In the genomic region with DNA sequence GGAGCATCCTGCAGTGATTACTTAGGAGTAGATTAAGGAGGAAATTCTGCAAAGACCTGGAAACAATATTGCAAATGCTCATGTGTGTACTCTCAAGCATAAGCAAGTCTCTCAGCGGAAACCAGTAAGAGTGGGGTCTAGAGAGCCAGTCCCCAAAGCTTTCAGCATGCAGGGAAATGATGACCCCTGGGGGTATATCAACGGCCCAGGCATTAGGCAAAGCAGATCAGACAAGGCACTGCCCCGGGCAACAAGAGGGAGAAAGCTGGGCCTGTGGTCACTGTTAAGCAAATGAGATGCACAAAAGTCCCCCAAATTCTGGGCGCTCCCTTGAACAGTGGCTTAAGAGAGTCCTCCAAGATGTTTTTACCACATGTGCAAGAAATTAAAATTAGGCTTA, we compare ENCODE assay signal across 23 cellular contexts.
"Had no signal": no experiment of that assay in that cellular context is flagged by ENCODE, and none has a peak within 500 bp of the region (broad histone marks: within the 10 kb centered on the region; RNA-seq: fewer than 3 reads in every experiment).

No MANE protein-coding gene starts in this region.

- H3K27ac Mint-ChIP-seq: activated CD8-positive, alpha-beta T cell treated with anti-CD3 and anti-CD28 coated beads, Interleukin-2, amount 10 ng/mL, durations not matched to agents 7 days and 5 days; activated naive CD4-positive, alpha-beta T cell treated with anti-CD3 and anti-CD28 coated beads, Interleukin-2, amount 50 U/mL, for 24 hours had no signal

- H3K4me3 Mint-ChIP-seq: activated CD8-positive, alpha-beta T cell treated with anti-CD3 and anti-CD28 coated beads, Interleukin-2, amount 10 ng/mL, durations not matched to agents 7 days and 5 days; activated naive CD4-positive, alpha-beta T cell treated with anti-CD3 and anti-CD28 coated beads, Interleukin-2, amount 50 U/mL, for 24 hours had no signal

- FAIRE-seq: bronchial epithelial cell had no signal

- H3K36me3 ChIP-seq: WERI-Rb-1 had no signal

- H3K4me1 Mint-ChIP-seq: activated naive CD4-positive, alpha-beta T cell treated with anti-CD3 and anti-CD28 coated beads, Interleukin-2, amount 50 U/mL, for 24 hours had no signal

- ATAC-seq: activated CD4-positive, CD25-positive, alpha-beta regulatory T cell treated with anti-CD3 and anti-CD28 coated beads, Interleukin-2, amount 50 U/mL, for 24 hours; activated CD8-positive, alpha-beta T cell treated with anti-CD3 and anti-CD28 coated beads, Interleukin-2, amount 10 ng/mL, durations not matched to agents 7 days and 5 days; PC-3 had no signal

- H3K27ac ChIP-seq: WERI-Rb-1 had no signal

- H3K27me3 Mint-ChIP-seq: activated naive CD4-positive, alpha-beta T cell treated with anti-CD3 and anti-CD28 coated beads, Interleukin-2, amount 50 U/mL, for 24 hours had no signal

- DNase-seq: activated CD4-positive, alpha-beta T cell treated with anti-CD3 and anti-CD28 coated beads for 4 hours; activated CD8-positive, alpha-beta memory T cell treated with anti-CD3 and anti-CD28 coated beads, Interleukin-2, amount 50 U/mL, for 48 hours; activated CD8-positive, alpha-beta T cell treated with anti-CD3 and anti-CD28 coated beads, Interleukin-2, amount 10 ng/mL, durations not matched to agents 7 days and 5 days; activated effector memory CD4-positive, alpha-beta T cell treated with Interleukin-2 at 50 U/mL for 16 hours; activated naive CD4-positive, alpha-beta T cell; activated T-cell treated with anti-CD3 and anti-CD28 coated beads, Interleukin-2, amount 50 U/mL, for 1 hour; aorta; central memory CD4-positive, alpha-beta T cell; Kasumi-1; KBM-7; NCI-H146; NCI-H187 treated with DMSO at 0.1 percent for 48 hours; NCI-H2171; NCI-H2227 treated with DMSO at 0.1 percent for 48 hours; NCI-H446 treated with DMSO at 0.1 percent for 48 hours; NCI-H524 treated with DMSO at 0.1 percent for 48 hours; PC-3; SIG-M5; T-helper 1 cell; WERI-Rb-1 had no signal

- H3K36me3 Mint-ChIP-seq: activated naive CD4-positive, alpha-beta T cell treated with anti-CD3 and anti-CD28 coated beads, Interleukin-2, amount 50 U/mL, for 24 hours had no signal
